8 cellular contexts compared by ENCODE assay signal in the genomic region with DNA sequence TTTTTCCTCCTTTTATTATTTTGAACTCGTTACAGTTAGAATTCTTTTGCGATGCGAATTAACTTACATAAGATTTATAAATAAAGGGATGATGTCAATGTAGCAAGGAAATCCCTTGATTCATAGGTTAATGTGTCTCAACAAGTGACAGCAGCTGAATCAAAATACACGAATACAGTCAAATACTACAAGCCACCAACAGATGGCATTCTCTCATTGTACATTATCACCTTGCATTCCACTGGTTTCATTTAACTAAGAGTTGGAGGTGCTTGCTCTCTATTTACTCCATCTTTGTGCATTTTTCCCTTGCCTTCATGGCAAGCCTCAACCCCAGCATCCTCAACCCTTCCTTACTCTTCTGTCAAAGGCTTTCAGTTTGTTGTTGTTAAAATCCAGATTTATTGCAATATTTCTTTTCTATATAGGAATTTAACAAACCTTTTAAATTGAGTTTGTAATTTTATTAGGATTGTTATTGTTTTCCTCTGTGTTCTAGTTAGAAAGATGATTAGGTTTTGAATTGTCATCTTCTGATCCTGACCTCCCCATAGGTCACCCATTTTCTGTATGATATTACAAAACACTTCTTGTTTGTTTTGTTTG.
A peak's percentile ranks its signal among the peaks of the same experiment; 100 is the strongest.
DNase-seq lines count a peak whose midpoint lies in the region; ATAC-seq and TF ChIP-seq lines count a peak whose summit lies in the region.

No MANE protein-coding gene starts in this region.

- ATAC-seq in GM21576 (IDR thresholded peaks at IDR 0.05; ENCODE audit: unreplicated experiment), result peak; percentile 96

- peak; percentile 62 for DNase-seq in SIG-M5 treated with dmso at 0.1 percent for 504 hours (lab: John Stamatoyannopoulos, UW; ENCODE audit: unreplicated experiment)
- DNase-seq in SIG-M5 (lab: John Stamatoyannopoulos, UW), result no peak
- DNase-seq in HS-27A (ENCODE audit: low read depth), result peak; percentile 3
- peak; percentile 50 to 87 for DNase-seq in NOMO-1 (lab: John Stamatoyannopoulos, UW; ENCODE audit: unreplicated experiment in 2 of 2)
- DNase-seq in choroid plexus epithelial cell (ENCODE audit: low read depth), result peak; percentile 76
- DNase-seq in mesendoderm, result peak; percentile 66
- DNase-seq in activated gamma-delta T cell (lab: John Stamatoyannopoulos, UW), result no peak

- H3K79me1 ChIP-seq in mesendoderm (ENCODE audit: low read length), result no peaks in the 10 kb centered on the region

- no peak overlapping the region for H2BK15ac ChIP-seq in mesendoderm (replicated peaks; ENCODE audit: low read depth)

- H4K8ac ChIP-seq in mesendoderm (ENCODE audit: low read depth, low read length), result no peak overlapping the region

- no peak overlapping the region for H3K4ac ChIP-seq in mesendoderm (ENCODE audit: low read depth, low read length)

- no peak overlapping the region for H3K4me2 ChIP-seq in mesendoderm (ENCODE audit: low read length)

- H3K36me3 ChIP-seq in mesendoderm (ENCODE audit: control insufficient read depth, insufficient read depth, low read length), result no peaks in the 10 kb centered on the region

- no peak overlapping the region for H3K27ac ChIP-seq in mesendoderm (ENCODE audit: low read depth, low read length)

- no peak overlapping the region for H2AK5ac ChIP-seq in mesendoderm (ENCODE audit: low read length)

- H4K5ac ChIP-seq in mesendoderm (ENCODE audit: low read length), result no peak overlapping the region

- no peak overlapping the region for H3K23ac ChIP-seq in mesendoderm (ENCODE audit: low read length)

- no peaks in the 10 kb centered on the region for H3K4me1 ChIP-seq in mesendoderm (ENCODE audit: control insufficient read depth, low read depth, low read length)

- no CpG with 5 or more reads among the region's 4 CpGs for WGBS in mesendoderm (ENCODE audit: extremely low coverage, insufficient coverage, low lambda C conversion rate)

- peak; percentile 70 for TF ChIP-seq CTCF in choroid plexus epithelial cell (conservative IDR thresholded peaks at IDR 0.05; ENCODE audit: low read depth, low read length)

- H3K4me3 ChIP-seq in choroid plexus epithelial cell (ENCODE audit: low read depth, low read length) (no peak overlapping the region), mesendoderm (ENCODE audit: low read length) (no peak overlapping the region)

- no peak overlapping the region for H2BK5ac ChIP-seq in mesendoderm (ENCODE audit: low read length)

- H3K9ac ChIP-seq in mesendoderm (ENCODE audit: low read length), result no peak overlapping the region

- no peaks in the 10 kb centered on the region for H3K79me2 ChIP-seq in mesendoderm (ENCODE audit: control insufficient read depth, insufficient read depth, low read length)

- no peaks in the 10 kb centered on the region for H3K27me3 ChIP-seq in mesendoderm (ENCODE audit: insufficient read depth, low read length, poor library complexity)

- H2BK120ac ChIP-seq in mesendoderm (ENCODE audit: low read depth, low read length), result no peak overlapping the region

- no peak overlapping the region for H3K56ac ChIP-seq in mesendoderm (ENCODE audit: low read length)

- no peak overlapping the region for H3K18ac ChIP-seq in mesendoderm (ENCODE audit: low read length)

Comparison
In these comparisons a context has a peak if more than half of its experiments do, and no peak if none do; other contexts are left out.
1. DNase-seq: peak in SIG-M5 treated with dmso at 0.1 percent for 504 hours (single experiment), HS-27A (single experiment), NOMO-1 (2 of 2), choroid plexus epithelial cell (single experiment) and mesendoderm (single experiment); none in SIG-M5 (single experiment) and activated gamma-delta T cell (single experiment).